Comparison of ENCODE assay signal across 24 cellular contexts in the genomic region with DNA sequence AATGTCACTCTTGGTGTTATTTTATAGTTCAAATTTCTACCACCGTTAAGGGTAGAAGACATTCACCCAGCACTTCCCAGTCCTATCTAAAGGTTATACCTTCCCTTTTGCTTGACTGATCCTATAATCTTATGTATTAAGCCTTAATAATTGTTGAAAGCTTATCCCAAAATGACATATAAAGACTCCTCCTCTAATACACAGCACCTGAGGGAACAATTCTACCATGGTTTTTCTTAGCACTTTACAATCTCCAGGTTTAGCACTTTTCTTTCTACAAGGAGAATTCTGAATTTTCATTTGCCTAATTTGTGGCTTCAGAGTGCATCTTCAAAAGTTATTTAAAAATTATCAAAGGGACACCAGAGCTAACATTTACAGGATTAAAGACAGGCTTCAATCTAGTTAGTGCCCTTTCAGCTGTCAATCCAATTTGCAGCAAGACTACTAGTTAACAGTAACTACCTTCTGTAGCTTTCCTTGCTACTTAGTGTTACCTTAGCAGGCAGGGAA. TPM values are rescaled to one million over a fixed set of nuclear protein-coding genes. Genes with fewer than 3 reads are reported as not detected.
DNase-seq lines count a peak whose midpoint lies in the region; ATAC-seq, FAIRE-seq and TF ChIP-seq lines count a peak whose summit lies in the region.
"Had no signal": no experiment of that assay in that cellular context is flagged by ENCODE, and none has a peak within 500 bp of the region (broad histone marks: within the 10 kb centered on the region; RNA-seq: fewer than 3 reads in every experiment).

No MANE protein-coding gene starts in this region.

- no peak overlapping the region for H3K4ac ChIP-seq in H1 (replicated peaks; ENCODE audit: insufficient read length, low read depth, low read length)

- intact Hi-C loops in left cardiac atrium (cut with DNase I), result loop anchor here in 1 of 2 donors (5.0 kb wide), 1 partner anchor 141 kb away; no protein-coding TSS in a partner anchor

- H3K14ac ChIP-seq in H1 (ENCODE audit: insufficient read length), result no peak overlapping the region

- ATAC-seq in left cardiac atrium (no peak), HG02759 (IDR thresholded peaks at IDR 0.05; ENCODE audit: unreplicated experiment) (no peak), GM18873 (IDR thresholded peaks at IDR 0.05; ENCODE audit: low FRiP score, unreplicated experiment) (no peak), GM18520 (IDR thresholded peaks at IDR 0.05; ENCODE audit: unreplicated experiment) (no peak)
- ATAC-seq: esophagus mucosa had no signal

- H2BK120ac ChIP-seq in H1 (replicated peaks; ENCODE audit: low read depth, low read length), result no peak overlapping the region

- no peak overlapping the region for H2BK20ac ChIP-seq in H1 (ENCODE audit: low read length)

- no peak for DNase-seq in cardiac muscle cell (ENCODE audit: low read depth in 1 of 2, low spot score in 1 of 2)
- no peak for DNase-seq in left cardiac atrium
- no peak for DNase-seq in SK-N-MC (ENCODE audit: low read depth, low spot score)
- DNase-seq in H1 (ENCODE audit: low read depth in 1 of 2, low spot score in 2 of 2), result no peak
- no peak for DNase-seq in NK-92 treated with Interleukin-12 subunit alpha and Interleukin-12 subunit beta, amount 100 ng/mL, for 24 hours (lab: John Stamatoyannopoulos, UW)
- DNase-seq: activated CD4-positive, alpha-beta T cell treated with anti-CD3 and anti-CD28 coated beads for 48 hours; activated CD8-positive, alpha-beta memory T cell treated with anti-CD3 and anti-CD28 coated beads, Interleukin-2, amount 50 U/mL, for 48 hours; cerebellar nuclear complex; DMS 273 treated with DMSO at 0.1 percent for 48 hours; foreskin melanocyte; hippocampal formation; NCI-H1092; NCI-H1930; NCI-H226; NCI-H774; OCI-M1; SHP77 treated with DMSO at 0.1 percent for 48 hours had no signal

- WGBS in H1 (ENCODE audit: extremely low coverage in 1 of 2, insufficient coverage in 1 of 2, insufficient read length in 1 of 2, insufficient replicate concordance in 2 of 2, low coverage in 1 of 2, low lambda C conversion rate in 2 of 2, missing lambda C conversion rate in 1 of 2), 2 experiments, result 86% methylated on average over 1 of the region's 1 CpG; no CpG with 5 or more reads in 1 of the 2 experiments

- no peak overlapping the region for H4K8ac ChIP-seq in H1 (ENCODE audit: extremely low read depth, insufficient read depth, low read length)

- no peak overlapping the region for H4K5ac ChIP-seq in H1 (ENCODE audit: insufficient read length, low read depth, low read length)

- H3K4me2 ChIP-seq in H1 (ENCODE audit: insufficient read depth in 1 of 2, low read depth in 2 of 2, low read length in 2 of 2), result no peak overlapping the region

- no peak for TF ChIP-seq EP300 in H1 (IDR thresholded peaks at IDR 0.05; ENCODE audit: borderline replicate concordance in 1 of 2, low read depth in 2 of 2, low read length in 2 of 2)

- FAIRE-seq in H1 (lab: Jason Lieb, UNC), result no peak
- FAIRE-seq: astrocyte, islet of Langerhans had no signal

- H3K4me3 ChIP-seq in cardiac muscle cell (no peak overlapping the region), SK-N-MC (no peak overlapping the region), H1 (ENCODE audit: extremely low read depth in 1 of 4, insufficient read depth in 2 of 4, low read depth in 3 of 4, low read length in 4 of 4) (no peak overlapping the region)

- H3K23ac ChIP-seq in H1 (ENCODE audit: insufficient read length), result no peak overlapping the region

- H2BK15ac ChIP-seq in H1 (ENCODE audit: low read length), result no peak overlapping the region

- H4K20me1 ChIP-seq in H1 (replicated peaks in 1 of 2; ENCODE audit: control insufficient read depth in 1 of 2, insufficient read depth in 2 of 2, low read length in 2 of 2), result peaks cover 5 to 6% of the 10 kb centered on the region in 2 experiments

- H3K27me3 ChIP-seq in cardiac muscle cell (no peaks in the 10 kb centered on the region), H1 (replicated peaks in 1 of 4; ENCODE audit: control insufficient read depth in 3 of 4, extremely low read depth in 1 of 4, insufficient read depth in 3 of 4, low read length in 3 of 4) (no peaks in the 10 kb centered on the region)

- H3K4me1 ChIP-seq in cardiac muscle cell (ENCODE audit: low read depth) (peaks cover 7% of the 10 kb centered on the region), H1 (replicated peaks in 1 of 4; ENCODE audit: control insufficient read depth in 3 of 4, insufficient read depth in 4 of 4, low read length in 3 of 4) (peaks cover 0 to 8% (median 0%) of the 10 kb centered on the region in 4 experiments; a peak in 1 of 7 replicates)

- no peaks in the 10 kb centered on the region for H3K79me1 ChIP-seq in H1 (ENCODE audit: low read depth, low read length)

- no peak overlapping the region for H2BK5ac ChIP-seq in H1 (ENCODE audit: low read depth, low read length)

- H3K36me3 ChIP-seq in cardiac muscle cell (peaks cover 34% of the 10 kb centered on the region), SK-N-MC (ENCODE audit: insufficient read depth, low read length) (peaks cover 70% of the 10 kb centered on the region), H1 (ENCODE audit: control insufficient read depth in 2 of 4, insufficient read depth in 4 of 4, low read length in 3 of 4) (peaks cover 3 to 48% (median 22%) of the 10 kb centered on the region in 4 experiments; a peak in 6 of 8 replicates)

- CTCF ChIA-PET in H1 (lab: Charles Lee; ENCODE audit: partially characterized antibody), result interaction anchor here (0.6 to 15.0 kb wide), 28 partner anchors 8 to 142 kb away, joined by 3 to 384 read pairs (median 6); partner anchors contain the start of gene MRPS23

- H2AK5ac ChIP-seq in H1 (ENCODE audit: low read depth, low read length), result no peak overlapping the region

- no peak overlapping the region for H4K91ac ChIP-seq in H1 (replicated peaks; ENCODE audit: insufficient read length, low read length)

- H3K79me2 ChIP-seq in H1 (ENCODE audit: control insufficient read depth in 1 of 2, insufficient read depth in 2 of 2, low read length in 2 of 2), result peaks cover 0 to 18% of the 10 kb centered on the region in 2 experiments; a peak in 2 of 4 replicates

- TF ChIP-seq POLR2A in H1 (IDR thresholded peaks at IDR 0.05; ENCODE audit: control extremely low read depth in 1 of 2, low read depth in 2 of 2, low read length in 2 of 2), result no peak

- H3K18ac ChIP-seq in H1 (ENCODE audit: extremely low read depth, low read length), result no peak overlapping the region

- POLR2A ChIA-PET in H1 (lab: Charles Lee; ENCODE audit: partially characterized antibody), result interaction anchor here (0.7 to 28.0 kb wide), 12 partner anchors 4 to 136 kb away, joined by 3 to 672 read pairs (median 6); partner anchors contain the start of genes CUEDC1, DYNLL2, MRPS23 and SRSF1

- peak overlapping the region; percentile 24 for H3K27ac ChIP-seq in cardiac muscle cell
- H3K27ac ChIP-seq in SK-N-MC, result peak overlapping the region; percentile 10; the same call in 1 of the 2 replicates
- no peak overlapping the region for H3K27ac ChIP-seq in H1 (ENCODE audit: low read depth, low read length)
- H3K27ac ChIP-seq: C4-2B had no signal

- no peaks in the 10 kb centered on the region for H3K9me3 ChIP-seq in cardiac muscle cell (ENCODE audit: low read depth)
- H3K9me3 ChIP-seq in SK-N-MC (ENCODE audit: low read depth, low read length), result no peaks in the 10 kb centered on the region
- H3K9me3 ChIP-seq in H1 (ENCODE audit: insufficient read depth in 2 of 2, low read depth in 1 of 2, low read length in 1 of 2), result no peaks in the 10 kb centered on the region

- TF ChIP-seq CTCF in cardiac muscle cell (IDR thresholded peaks at IDR 0.05; ENCODE audit: low read depth, low read length) (no peak), H1 (IDR thresholded peaks at IDR 0.05; ENCODE audit: control extremely low read depth in 1 of 3, insufficient read depth in 1 of 3, low read depth in 1 of 3, low read length in 3 of 3) (no peak)

- no peak overlapping the region for H3K9ac ChIP-seq in SK-N-MC (ENCODE audit: insufficient read length)
- H3K9ac ChIP-seq in H1 (replicated peaks in 1 of 4; ENCODE audit: extremely low read depth in 1 of 4, low read depth in 3 of 4, low read length in 3 of 4), result no peak overlapping the region

- H2AFZ ChIP-seq in H1 (ENCODE audit: low read length), result no peak overlapping the region

- no peak overlapping the region for H2BK12ac ChIP-seq in H1 (ENCODE audit: low read depth, low read length)

- no peak overlapping the region for H3K56ac ChIP-seq in H1 (replicated peaks; ENCODE audit: insufficient read length, low read depth, low read length)

- no peak for TF ChIP-seq RAD21 in H1 (IDR thresholded peaks at IDR 0.05 in 1 of 2, conservative IDR thresholded peaks at IDR 0.05 in 1 of 2; ENCODE audit: low read depth in 2 of 2, low read length in 2 of 2)

- no peaks in the 10 kb centered on the region for H3K23me2 ChIP-seq in H1 (ENCODE audit: low read depth, low read length)

RNA-seq across cellular contexts. Expression of gene SRSF1, which starts 8.8 kb away (rescaled TPM):
- total RNA-seq in cardiac muscle cell, result 209 and 235 TPM in 2 replicates
- 127 and 146 TPM in 2 replicates for polyA plus RNA-seq in cardiac muscle cell
- 100 to 1,000 TPM; 113 to 137 TPM for total RNA-seq in left cardiac atrium
- total RNA-seq in H1 (2021; fragmentation: NEBNext Ultra II Directional; extraction: Animal tissue kit (Norgen Biotek cat#: 25700)), result 429 and 433 TPM in 2 replicates
- 149 and 300 TPM in 2 replicates for polyA plus RNA-seq in H1 (2011; rRNA removed)
- polyA plus RNA-seq in H1 (2011; cell fraction: cytosol; rRNA removed), result 280 TPM
- polyA plus RNA-seq in H1 (2011; cell fraction: nucleus; rRNA removed), result 773 TPM
- polyA plus RNA-seq in H1 (2012, experiment 1 of 2), result 330 to 434 TPM (median 366 TPM) in 4 replicates
- polyA plus RNA-seq in H1 (2012, experiment 2 of 2), result 60.0 TPM
- 237 TPM for polyA plus RNA-seq in H1 (2013, experiment 1 of 2)
- 241 TPM for polyA plus RNA-seq in H1 (2013, experiment 2 of 2)
- polyA minus RNA-seq in H1 (2011; rRNA and poly(A)+ RNA removed), result 349 and 397 TPM in 2 replicates
- polyA minus RNA-seq in H1 (2011; cell fraction: cytosol; rRNA and poly(A)+ RNA removed), result 389 TPM
- 594 TPM for polyA minus RNA-seq in H1 (2011; cell fraction: nucleus; rRNA and poly(A)+ RNA removed)

RNA-seq across cellular contexts. Expression of gene VEZF1, which starts 10.2 kb away (rescaled TPM):
- 29.7 and 37.3 TPM in 2 replicates for total RNA-seq in cardiac muscle cell
- polyA plus RNA-seq in cardiac muscle cell, result 18.5 and 22.3 TPM in 2 replicates
- 10 to 100 TPM; 54.1 to 60.9 TPM for total RNA-seq in left cardiac atrium
- 56.7 and 61.9 TPM in 2 replicates for total RNA-seq in H1 (2021; fragmentation: NEBNext Ultra II Directional; extraction: Animal tissue kit (Norgen Biotek cat#: 25700))
- polyA plus RNA-seq in H1 (2011; rRNA removed), result 21.5 and 28.9 TPM in 2 replicates
- polyA plus RNA-seq in H1 (2011; cell fraction: cytosol; rRNA removed), result 25.3 TPM
- polyA plus RNA-seq in H1 (2011; cell fraction: nucleus; rRNA removed), result 29.8 TPM
- 33.3 to 43.5 TPM (median 39.8 TPM) in 4 replicates for polyA plus RNA-seq in H1 (2012, experiment 1 of 2)
- polyA plus RNA-seq in H1 (2012, experiment 2 of 2), result 5.7 TPM
- polyA plus RNA-seq in H1 (2013, experiment 1 of 2), result 39.2 TPM
- polyA plus RNA-seq in H1 (2013, experiment 2 of 2), result 38.4 TPM
- 81.4 and 108 TPM in 2 replicates for polyA minus RNA-seq in H1 (2011; rRNA and poly(A)+ RNA removed)
- polyA minus RNA-seq in H1 (2011; cell fraction: cytosol; rRNA and poly(A)+ RNA removed), result 35.6 TPM
- polyA minus RNA-seq in H1 (2011; cell fraction: nucleus; rRNA and poly(A)+ RNA removed), result 51.1 TPM

RNA-seq across cellular contexts. Expression of gene CUEDC1, which starts 43.1 kb away (rescaled TPM):
- total RNA-seq in cardiac muscle cell (14.8 and 18.3 TPM in 2 replicates), left cardiac atrium (10 to 100 TPM; 38.3 to 45.5 TPM)
- polyA plus RNA-seq in cardiac muscle cell (10.9 and 15.3 TPM in 2 replicates), H1 (2011; rRNA removed) (4.0 and 6.7 TPM in 2 replicates)
- total RNA-seq in H1 (2021; fragmentation: NEBNext Ultra II Directional; extraction: Animal tissue kit (Norgen Biotek cat#: 25700)), result 7.8 and 10.7 TPM in 2 replicates
- 5.2 TPM for polyA plus RNA-seq in H1 (2011; cell fraction: cytosol; rRNA removed)
- 12.0 TPM for polyA plus RNA-seq in H1 (2011; cell fraction: nucleus; rRNA removed)
- 3.4 to 9.6 TPM (median 7.3 TPM) in 4 replicates for polyA plus RNA-seq in H1 (2012, experiment 1 of 2)
- 4.9 TPM for polyA plus RNA-seq in H1 (2012, experiment 2 of 2)
- polyA plus RNA-seq in H1 (2013, experiment 1 of 2), result 5.8 TPM
- 5.8 TPM for polyA plus RNA-seq in H1 (2013, experiment 2 of 2)
- polyA minus RNA-seq in H1 (2011; rRNA and poly(A)+ RNA removed), result 4.1 and 5.1 TPM in 2 replicates
- 2.2 TPM for polyA minus RNA-seq in H1 (2011; cell fraction: cytosol; rRNA and poly(A)+ RNA removed)
- 4.1 TPM for polyA minus RNA-seq in H1 (2011; cell fraction: nucleus; rRNA and poly(A)+ RNA removed)
